ENCODE assay signal across 8 cellular contexts in genomic region chr1:40404670-40405462, GRCh38. TPM values are rescaled to one million over a fixed set of nuclear protein-coding genes. Genes with fewer than 3 reads are reported as not detected.
DNase-seq lines count a peak whose midpoint lies in the region; ATAC-seq and TF ChIP-seq lines count a peak whose summit lies in the region.

No MANE protein-coding gene starts in this region.

- H3K4me3 ChIP-seq in BE2C (ENCODE audit: low read depth, low read length): no peak overlapping the region
- no peak overlapping the region for H3K4me3 ChIP-seq in GM12875 (ENCODE audit: low read depth, low read length)
- no peak overlapping the region for H3K4me3 ChIP-seq in parathyroid adenoma (ENCODE audit: low read depth, low read length)

- ATAC-seq in GM21786 (IDR thresholded peaks at IDR 0.05; ENCODE audit: unreplicated experiment) (no peak), GM21737 (IDR thresholded peaks at IDR 0.05; ENCODE audit: unreplicated experiment) (no peak)

- no peaks in the 10 kb centered on the region for H3K9me3 ChIP-seq in BE2C
- no peaks in the 10 kb centered on the region for H3K9me3 ChIP-seq in parathyroid adenoma (ENCODE audit: control insufficient read depth, low read length)

- no peaks in the 10 kb centered on the region for H3K4me1 ChIP-seq in BE2C
- H3K4me1 ChIP-seq in parathyroid adenoma: no peaks in the 10 kb centered on the region

- H3K79me2 ChIP-seq in parathyroid adenoma: peaks cover 2% of the 10 kb centered on the region

- no peak overlapping the region for H3K4me2 ChIP-seq in parathyroid adenoma (ENCODE audit: low read length)

- no peaks in the 10 kb centered on the region for H3K27me3 ChIP-seq in BE2C
- H3K27me3 ChIP-seq in parathyroid adenoma (ENCODE audit: control insufficient read depth, insufficient read depth, low read length): no peaks in the 10 kb centered on the region

- DNase-seq in BE2C (peak; percentile 17), NCI-H2227 (lab: John Stamatoyannopoulos, UW; ENCODE audit: unreplicated experiment) (peak; percentile 51), fibroblast of peridontal ligament (ENCODE audit: extremely low read depth) (peak; percentile 85)
- DNase-seq in activated CD4-positive, alpha-beta T cell treated with anti-CD3 and anti-CD28 coated beads, Interleukin-2, amount 50 U/mL, for 1 hour: peak; percentile 30

- no peaks in the 10 kb centered on the region for H3K36me3 ChIP-seq in BE2C
- no peaks in the 10 kb centered on the region for H3K36me3 ChIP-seq in parathyroid adenoma (ENCODE audit: control insufficient read depth, insufficient read depth, low read length)

- TF ChIP-seq CTCF in BE2C (IDR thresholded peaks at IDR 0.05; ENCODE audit: low read depth, low read length) (peak; percentile 64), GM12875 (IDR thresholded peaks at IDR 0.05; ENCODE audit: borderline replicate concordance, insufficient read depth, low read depth, low read length) (peak; percentile 52; the same call in 1 of the 2 replicates), parathyroid adenoma (IDR thresholded peaks at IDR 0.05) (peak; percentile 65)

- H3K9ac ChIP-seq in parathyroid adenoma: no peak overlapping the region

- H2AFZ ChIP-seq in parathyroid adenoma: no peak overlapping the region

- H3K27ac ChIP-seq in parathyroid adenoma: no peak overlapping the region

RNA-seq across cellular contexts. Expression of gene SMAP2, which starts 31.3 kb away (rescaled TPM):
- 14.0 TPM for polyA plus RNA-seq in BE2C (2012; ENCODE audit: insufficient read depth, insufficient read length, low read depth)

RNA-seq across cellular contexts. Expression of gene ZFP69B, which starts 45.4 kb away (rescaled TPM):
- 1.4 TPM for polyA plus RNA-seq in BE2C (2012; ENCODE audit: insufficient read depth, insufficient read length, low read depth)

Comparison
In these comparisons a context has a peak if more than half of its experiments do, and no peak if none do; other contexts are left out.
1. DNase-seq: peak in every context shown above with its lines; median percentile 85 in fibroblast of peridontal ligament; 51 in NCI-H2227; 30 in activated CD4-positive, alpha-beta T cell treated with anti-CD3 and anti-CD28 coated beads, Interleukin-2, amount 50 U/mL, for 1 hour; 17 in BE2C.